ENCODE assay signal across 1 cellular context in genomic region chr11:14380947-14381555, GRCh38.
TF ChIP-seq lines count a peak whose summit lies in the region.

No MANE protein-coding gene starts in this region.

TF ChIP-seq in HepG2, 621 proteins besides CTCF, POLR2A, EP300 and RAD21 (continued from another document and continues in another):
- TF ChIP-seq ZNF142 (CRISPR knock-in tag; IDR thresholded peaks at IDR 0.05): no peak
- no peak for TF ChIP-seq ONECUT2 (CRISPR knock-in tag; IDR thresholded peaks at IDR 0.05)
- peak; percentile 25; the same call in 1 of the 2 replicates for TF ChIP-seq TFDP2 (CRISPR knock-in tag; IDR thresholded peaks at IDR 0.05)
- TF ChIP-seq ATAD3A (CRISPR knock-in tag; IDR thresholded peaks at IDR 0.05): no peak
- TF ChIP-seq MNT (IDR thresholded peaks at IDR 0.05): no peak
- 0 out of 2 replicates have a peak, but pooled peaks have one; percentile 10 for TF ChIP-seq KLF12 (CRISPR knock-in tag; IDR thresholded peaks at IDR 0.05; ENCODE audit: borderline replicate concordance)
- TF ChIP-seq ZNF564 (CRISPR knock-in tag; IDR thresholded peaks at IDR 0.05): peak; percentile 31; the same call in 1 of the 2 replicates
- no peak for TF ChIP-seq EZH2 (conservative IDR thresholded peaks at IDR 0.05; ENCODE audit: low read depth, low read length)
- TF ChIP-seq ZNF496 (CRISPR knock-in tag; IDR thresholded peaks at IDR 0.05; ENCODE audit: insufficient replicate concordance): no peak
- no peak for TF ChIP-seq MIXL1 (CRISPR knock-in tag; IDR thresholded peaks at IDR 0.05)
- TF ChIP-seq ZBTB34 (CRISPR knock-in tag; IDR thresholded peaks at IDR 0.05): 0 out of 2 replicates have a peak, but pooled peaks have one; percentile 59
- no peak for TF ChIP-seq KLF15 (CRISPR knock-in tag; IDR thresholded peaks at IDR 0.05; ENCODE audit: borderline replicate concordance)
- TF ChIP-seq AKAP8 (CRISPR knock-in tag; IDR thresholded peaks at IDR 0.05): no peak
- no peak for TF ChIP-seq ZNF780A (CRISPR knock-in tag; IDR thresholded peaks at IDR 0.05)
- peak; percentile 84; the same call in 1 of the 2 replicates for TF ChIP-seq ATF7-NPFF (CRISPR knock-in tag; IDR thresholded peaks at IDR 0.05; ENCODE audit: low read depth)
- TF ChIP-seq ZNF678 (CRISPR knock-in tag; IDR thresholded peaks at IDR 0.05): no peak
- no peak for TF ChIP-seq SOX6 (IDR thresholded peaks at IDR 0.05)
- TF ChIP-seq SOX6 (CRISPR knock-in tag; IDR thresholded peaks at IDR 0.05): no peak
- TF ChIP-seq MXD3 (CRISPR knock-in tag; IDR thresholded peaks at IDR 0.05): peak; percentile 71; the same call in 1 of the 2 replicates
- TF ChIP-seq ZNF382 (CRISPR knock-in tag; IDR thresholded peaks at IDR 0.05; ENCODE audit: borderline replicate concordance): no peak
- TF ChIP-seq ZBTB14 (CRISPR knock-in tag; IDR thresholded peaks at IDR 0.05): no peak
- TF ChIP-seq MLXIP (CRISPR knock-in tag; IDR thresholded peaks at IDR 0.05; ENCODE audit: borderline replicate concordance): no peak
- TF ChIP-seq ZNF260 (CRISPR knock-in tag; IDR thresholded peaks at IDR 0.05; ENCODE audit: borderline replicate concordance, low read depth): no peak
- no peak for TF ChIP-seq CBX1 (IDR thresholded peaks at IDR 0.05; ENCODE audit: low read depth)
- no peak for TF ChIP-seq ZNF256 (CRISPR knock-in tag; conservative IDR thresholded peaks at IDR 0.05)
- TF ChIP-seq ZNF841 (CRISPR knock-in tag; IDR thresholded peaks at IDR 0.05; ENCODE audit: borderline replicate concordance): no peak
- TF ChIP-seq ZNF512B (CRISPR knock-in tag; IDR thresholded peaks at IDR 0.05; ENCODE audit: borderline replicate concordance): no peak
- TF ChIP-seq ZSCAN21 (CRISPR knock-in tag; IDR thresholded peaks at IDR 0.05; ENCODE audit: borderline replicate concordance): peak; percentile 46; the same call in 1 of the 2 replicates
- no peak for TF ChIP-seq ZBTB44 (CRISPR knock-in tag; IDR thresholded peaks at IDR 0.05)
- no peak for TF ChIP-seq PHF8 (CRISPR knock-in tag; IDR thresholded peaks at IDR 0.05)
- TF ChIP-seq TEAD3 (CRISPR knock-in tag; optimal IDR thresholded peaks at IDR 0.05; ENCODE audit: borderline replicate concordance): no peak
- TF ChIP-seq ZNF782 (CRISPR knock-in tag; IDR thresholded peaks at IDR 0.05; ENCODE audit: borderline replicate concordance): no peak
- no peak for TF ChIP-seq ISX (CRISPR knock-in tag; conservative IDR thresholded peaks at IDR 0.05)
- no peak for TF ChIP-seq ZNF12 (CRISPR knock-in tag; IDR thresholded peaks at IDR 0.05)
- TF ChIP-seq POLR2AphosphoS5 (IDR thresholded peaks at IDR 0.05; ENCODE audit: low read depth, low read length): no peak
- TF ChIP-seq PRPF4 (IDR thresholded peaks at IDR 0.05; ENCODE audit: low read depth, low read length, poor library complexity, severe bottlenecking): no peak
- TF ChIP-seq ZNF746 (CRISPR knock-in tag; IDR thresholded peaks at IDR 0.05): no peak
- TF ChIP-seq ETV6 (CRISPR knock-in tag; conservative IDR thresholded peaks at IDR 0.05): no peak
- no peak for TF ChIP-seq PBX3 (CRISPR knock-in tag; IDR thresholded peaks at IDR 0.05; ENCODE audit: borderline replicate concordance)
- no peak for TF ChIP-seq ZNF326 (CRISPR knock-in tag; IDR thresholded peaks at IDR 0.05; ENCODE audit: borderline replicate concordance)
- TF ChIP-seq ZNF546 (CRISPR knock-in tag; conservative IDR thresholded peaks at IDR 0.05): no peak
- 0 out of 4 replicates have a peak, but pooled peaks of 1 of the 2 experiments have one; percentile 27 for TF ChIP-seq KLF16 (CRISPR knock-in tag; IDR thresholded peaks at IDR 0.05)
- TF ChIP-seq ZNF607 (CRISPR knock-in tag; IDR thresholded peaks at IDR 0.05; ENCODE audit: borderline replicate concordance): peak; percentile 72
